25 cellular contexts compared by ENCODE assay signal in the genomic region with DNA sequence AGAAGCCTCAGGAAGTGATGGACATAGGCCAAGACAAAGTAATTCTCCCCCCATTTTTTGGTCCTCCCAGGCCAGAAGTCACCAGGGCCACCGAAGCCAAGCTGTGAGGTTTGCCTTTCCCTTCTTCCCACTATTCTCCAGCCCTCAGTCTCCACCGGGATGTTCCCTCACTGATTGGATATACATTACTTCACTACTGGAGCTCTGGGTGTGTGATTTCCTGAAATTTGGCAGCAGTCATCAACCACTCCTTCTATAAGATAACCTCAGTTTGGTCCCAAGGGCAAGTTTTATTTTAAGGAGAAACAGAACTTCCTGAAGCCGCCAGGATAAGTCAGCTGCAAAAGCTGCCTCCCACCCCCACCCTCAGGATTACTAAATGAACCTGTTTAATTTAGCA. TPM values are rescaled to one million over a fixed set of nuclear protein-coding genes. Genes with fewer than 3 reads are reported as not detected.
DNase-seq lines count a peak whose midpoint lies in the region; ATAC-seq, FAIRE-seq and TF ChIP-seq lines count a peak whose summit lies in the region.
"Had no signal": no experiment of that assay in that cellular context is flagged by ENCODE, and none has a peak within 500 bp of the region (broad histone marks: within the 10 kb centered on the region; RNA-seq: fewer than 3 reads in every experiment).

No MANE protein-coding gene starts in this region.

- no peak overlapping the region for H3K27ac ChIP-seq in left ventricle myocardium inferior (replicated peaks)
- H3K27ac ChIP-seq in colonic mucosa = no peak overlapping the region
- H3K27ac ChIP-seq in upper lobe of left lung = peak overlapping the region in 3 of 4 donors; percentile 5 to 54 (median 10)
- H3K27ac ChIP-seq: PC-9 had no signal

- no peak overlapping the region for H3K9ac ChIP-seq in colonic mucosa (ENCODE audit: low read depth in 2 of 2, low read length in 2 of 2)

- H3K27me3 Mint-ChIP-seq in nephron progenitor cell (ENCODE audit: low read depth, poor library complexity) = peaks cover 3% of the 10 kb centered on the region
- H3K27me3 Mint-ChIP-seq: CD4-positive, alpha-beta T cell had no signal

- peaks cover 17% of the 10 kb centered on the region for H3K4me1 Mint-ChIP-seq in nephron progenitor cell

- FAIRE-seq in GM12891 (lab: Jason Lieb, UNC) = no peak
- FAIRE-seq: G401.6, GM12878, H1 had no signal

- H3K36me3 ChIP-seq in left ventricle myocardium inferior (no peaks in the 10 kb centered on the region), colonic mucosa (no peaks in the 10 kb centered on the region), upper lobe of left lung (peaks cover 0 to 10% (median 0%) of the 10 kb centered on the region in 4 donors)

- H3K27ac Mint-ChIP-seq in nephron progenitor cell = peak overlapping the region; percentile 44
- H3K27ac Mint-ChIP-seq: CD4-positive, alpha-beta T cell had no signal

- peaks cover 24% of the 10 kb centered on the region for H3K36me3 Mint-ChIP-seq in nephron progenitor cell (ENCODE audit: low read depth)

- peaks cover 12% of the 10 kb centered on the region for H3K4me1 ChIP-seq in left ventricle myocardium inferior
- H3K4me1 ChIP-seq in colonic mucosa = no peaks in the 10 kb centered on the region
- peaks cover 0 to 7% (median 2%) of the 10 kb centered on the region in 4 donors for H3K4me1 ChIP-seq in upper lobe of left lung

- intact Hi-C loops in Right ventricle myocardium inferior (cut with DNase I) = no loop called here
- intact Hi-C loops in left ventricle myocardium inferior (cut with micrococcal nuclease) = no loop called here
- intact Hi-C loops in colonic mucosa (cut with DNase I) = no loop called here

- H3K4me3 ChIP-seq in left ventricle myocardium inferior (no peak overlapping the region), colonic mucosa (no peak overlapping the region), upper lobe of left lung (no peak overlapping the region)
- H3K4me3 ChIP-seq: GM12878, PC-9 had no signal

- no peak for TF ChIP-seq EP300 in upper lobe of left lung (IDR thresholded peaks at IDR 0.05)

- ATAC-seq in Right ventricle myocardium inferior (peak; percentile 8), upper lobe of left lung (ENCODE audit: low FRiP score in 2 of 2) (no peak)
- ATAC-seq: GM12878 had no signal

- H3K4me3 Mint-ChIP-seq in nephron progenitor cell = no peak overlapping the region
- H3K4me3 Mint-ChIP-seq: CD4-positive, alpha-beta T cell had no signal

- 53 to 56% methylated on average over 3 of the region's 3 CpGs for WGBS in upper lobe of left lung, 2 donors

- no peak for TF ChIP-seq CTCF in left ventricle myocardium inferior (IDR thresholded peaks at IDR 0.05; ENCODE audit: borderline replicate concordance)
- TF ChIP-seq CTCF in colonic mucosa (IDR thresholded peaks at IDR 0.05) = no peak
- no peak for TF ChIP-seq CTCF in nephron progenitor cell (IDR thresholded peaks at IDR 0.05)
- TF ChIP-seq CTCF in upper lobe of left lung (IDR thresholded peaks at IDR 0.05) = no peak

- no peaks in the 10 kb centered on the region for H3K9me3 Mint-ChIP-seq in nephron progenitor cell
- H3K9me3 Mint-ChIP-seq: CD4-positive, alpha-beta T cell had no signal

- DNase-seq in Right ventricle myocardium inferior (ENCODE audit: missing footprints) (no peak), left ventricle myocardium inferior (no peak), colonic mucosa (peak; percentile 15), nephron progenitor cell (no peak), upper lobe of left lung (no peak), inferior parietal cortex (ENCODE audit: extremely low spot score) (no peak), GM12891 (ENCODE audit: insufficient read length, low spot score) (no peak)
- no peak for DNase-seq in stimulated activated CD4-positive, alpha-beta T cell treated with anti-CD3 and anti-CD28 coated beads, Interleukin-1b, Interleukin-23, amount 100 ng/mL, for 48 hours
- DNase-seq: 8988T; CD4-positive, alpha-beta T cell; HCEC 1CT; KBM-7; MV-4-11; NCI-H1105; NCI-H146; NCI-H1930; NCI-H2107; NCI-H446 treated with DMSO at 0.1 percent for 48 hours; NCI-H526 treated with DMSO at 0.1 percent for 48 hours; PC-9; RPMI8226; SHP77 treated with DMSO at 0.1 percent for 48 hours had no signal

- no peak for TF ChIP-seq POLR2A in upper lobe of left lung (IDR thresholded peaks at IDR 0.05)
- TF ChIP-seq POLR2A in GM12891 (IDR thresholded peaks at IDR 0.05; ENCODE audit: low read depth, low read length) = no peak

- no peaks in the 10 kb centered on the region for H3K27me3 ChIP-seq in left ventricle myocardium inferior (ENCODE audit: low read depth)
- H3K27me3 ChIP-seq in colonic mucosa = no peaks in the 10 kb centered on the region
- no peaks in the 10 kb centered on the region for H3K27me3 ChIP-seq in upper lobe of left lung

- H3K9me3 ChIP-seq in left ventricle myocardium inferior (replicated peaks) (no peaks in the 10 kb centered on the region), colonic mucosa (no peaks in the 10 kb centered on the region), upper lobe of left lung (no peaks in the 10 kb centered on the region)

TF ChIP-seq in GM12891, 5 proteins besides CTCF, POLR2A, EP300 and RAD21:
- TF ChIP-seq TAF1 (IDR thresholded peaks at IDR 0.05; ENCODE audit: low read depth, low read length) (no peak), SPI1 (IDR thresholded peaks at IDR 0.05; ENCODE audit: low read depth, low read length) (no peak), PAX5 (IDR thresholded peaks at IDR 0.05; ENCODE audit: insufficient read depth, low read length, severe bottlenecking) (no peak), POU2F2 (IDR thresholded peaks at IDR 0.05; ENCODE audit: low read depth, low read length) (no peak), POLR2AphosphoS5 (IDR thresholded peaks at IDR 0.05; ENCODE audit: low read depth, low read length) (no peak)

RNA-seq across cellular contexts. Expression of gene SLCO2A1, which starts 11.3 kb away (rescaled TPM):
- total RNA-seq in Right ventricle myocardium inferior (7.8 TPM), left ventricle myocardium inferior (18.0 TPM), colonic mucosa (10 to 100 TPM; 26.3 to 34.8 TPM), upper lobe of left lung (100 to 1,000 TPM in 5 of 6 donors, 10 to 100 TPM in 1; 56.2 to 308 (median 133) TPM)
- not detected for polyA plus RNA-seq in GM12891 (2012; ENCODE audit: low read depth, missing spikeins)
- total RNA-seq: CD4-positive, alpha-beta T cell had no signal
- polyA plus RNA-seq: GM12878 had no signal

Comparison
In these comparisons a context has a peak if more than half of its experiments do, and no peak if none do; other contexts are left out.
1. H3K27ac ChIP-seq: peak in upper lobe of left lung (3 of 4); none in left ventricle myocardium inferior (single experiment) and colonic mucosa (single experiment).